In genomic region chr2:231433990-231434389, GRCh38 we compare ENCODE assay signal across 17 cellular contexts. TPM values are rescaled to one million over a fixed set of nuclear protein-coding genes. Genes with fewer than 3 reads are reported as not detected.
DNase-seq lines count a peak whose midpoint lies in the region; ATAC-seq and TF ChIP-seq lines count a peak whose summit lies in the region.
"Had no signal": no experiment of that assay in that cellular context is flagged by ENCODE, and none has a peak within 500 bp of the region (broad histone marks: within the 10 kb centered on the region; RNA-seq: fewer than 3 reads in every experiment).

No MANE protein-coding gene starts in this region.

- H3K27me3 Mint-ChIP-seq in activated CD4-positive, alpha-beta T cell treated with anti-CD3 and anti-CD28 coated beads for 36 hours, result peaks cover 3% of the 10 kb centered on the region
- H3K27me3 Mint-ChIP-seq in activated T-cell treated with anti-CD3 and anti-CD28 coated beads, Interleukin-2, amount 50 U/mL, for 72 hours (ENCODE audit: low read depth), result no peaks in the 10 kb centered on the region

- CTCF ChIA-PET in activated CD4-positive, alpha-beta T cell treated with anti-CD3 and anti-CD28 coated beads for 36 hours (lab: Charles Lee), result no interaction called here

- H3K79me2 ChIP-seq in ACC112 (ENCODE audit: control insufficient read depth, insufficient read depth, low read length, unreplicated experiment), result no peaks in the 10 kb centered on the region

- WGBS in sigmoid colon, 2 donors, result 87 to 92% methylated on average over 8 of the region's 8 CpGs

- no peak for TF ChIP-seq CTCF in sigmoid colon (IDR thresholded peaks at IDR 0.05)

- H3K4me1 ChIP-seq in ACC112 (ENCODE audit: control insufficient read depth, insufficient read depth, low read length, unreplicated experiment), result no peaks in the 10 kb centered on the region
- no peaks in the 10 kb centered on the region for H3K4me1 ChIP-seq in sigmoid colon
- H3K4me1 ChIP-seq: BLaER1 had no signal

- ATAC-seq in activated CD4-positive, alpha-beta T cell treated with anti-CD3 and anti-CD28 coated beads for 36 hours, result peak; percentile 99
- ATAC-seq in activated T-cell treated with anti-CD3 and anti-CD28 coated beads, Interleukin-2, amount 50 U/mL, for 72 hours (replicated peaks in 1 of 2), result peak; percentile 60 to 75

- H3K36me3 Mint-ChIP-seq in activated CD4-positive, alpha-beta T cell treated with anti-CD3 and anti-CD28 coated beads for 36 hours (ENCODE audit: low read depth), result peaks cover 6% of the 10 kb centered on the region
- H3K36me3 Mint-ChIP-seq in activated T-cell treated with anti-CD3 and anti-CD28 coated beads, Interleukin-2, amount 50 U/mL, for 72 hours (ENCODE audit: insufficient read depth in 2 of 2), result peaks cover 18 to 19% of the 10 kb centered on the region in 2 donors

- intact Hi-C loops in activated CD4-positive, alpha-beta T cell treated with anti-CD3 and anti-CD28 coated beads for 36 hours (cut with DNase I, micrococcal nuclease), result no loop called here
- intact Hi-C loops in sigmoid colon (cut with DNase I), result no loop called here

- DNase-seq in activated CD4-positive, alpha-beta T cell treated with anti-CD3 and anti-CD28 coated beads for 36 hours, result peak; percentile 26
- no peak for DNase-seq in activated CD4-positive, alpha-beta T cell treated with anti-CD3 and anti-CD28 coated beads, Interleukin-2, amount 50 U/mL, for 4 hours
- no peak for DNase-seq in activated T-cell treated with anti-CD3 and anti-CD28 coated beads, Interleukin-2, amount 50 U/mL, for 72 hours
- no peak for DNase-seq in activated T-cell treated with anti-CD3 and anti-CD28 coated beads, Interleukin-2, amount 50 U/mL, for 1 hour
- peak; percentile 9 for DNase-seq in sigmoid colon
- DNase-seq in GM03348 (ENCODE audit: low spot score), result no peak
- DNase-seq: AML-193; CD8-positive, alpha-beta memory T cell; DMS53; GF-D8; GM23248; H7 had no signal

- H3K4me3 Mint-ChIP-seq in activated CD4-positive, alpha-beta T cell treated with anti-CD3 and anti-CD28 coated beads for 36 hours, result no peak overlapping the region
- peak overlapping the region in 1 of 2 donors; percentile 36 for H3K4me3 Mint-ChIP-seq in activated T-cell treated with anti-CD3 and anti-CD28 coated beads, Interleukin-2, amount 50 U/mL, for 72 hours
- H3K4me3 Mint-ChIP-seq: CD8-positive, alpha-beta memory T cell had no signal

- no peak for TF ChIP-seq EP300 in sigmoid colon (IDR thresholded peaks at IDR 0.05)

- no peak overlapping the region for H3K4me3 ChIP-seq in ACC112 (ENCODE audit: low read depth, low read length)
- H3K4me3 ChIP-seq in sigmoid colon, result no peak overlapping the region
- H3K4me3 ChIP-seq: BLaER1, GM23248 had no signal

- H3K9me3 ChIP-seq in sigmoid colon, result peaks cover 0 to 4% (median 0%) of the 10 kb centered on the region in 4 donors

- no peaks in the 10 kb centered on the region for H3K36me3 ChIP-seq in ACC112 (ENCODE audit: insufficient read depth, low read length)
- no peaks in the 10 kb centered on the region for H3K36me3 ChIP-seq in sigmoid colon
- H3K36me3 ChIP-seq: BLaER1 had no signal

- no peak for TF ChIP-seq POLR2A in sigmoid colon (IDR thresholded peaks at IDR 0.05)

- H3K27ac Mint-ChIP-seq in activated CD4-positive, alpha-beta T cell treated with anti-CD3 and anti-CD28 coated beads for 36 hours, result no peak overlapping the region
- H3K27ac Mint-ChIP-seq in activated T-cell treated with anti-CD3 and anti-CD28 coated beads, Interleukin-2, amount 50 U/mL, for 72 hours, result no peak overlapping the region
- H3K27ac Mint-ChIP-seq: CD8-positive, alpha-beta memory T cell had no signal

- H2AFZ ChIP-seq in ACC112 (ENCODE audit: low read length, unreplicated experiment), result peak overlapping the region; percentile 55
- H2AFZ ChIP-seq: GM23248 had no signal

- H3K4me1 Mint-ChIP-seq in activated CD4-positive, alpha-beta T cell treated with anti-CD3 and anti-CD28 coated beads for 36 hours, result peaks cover 8% of the 10 kb centered on the region
- peaks cover 6% of the 10 kb centered on the region for H3K4me1 Mint-ChIP-seq in activated T-cell treated with anti-CD3 and anti-CD28 coated beads, Interleukin-2, amount 50 U/mL, for 72 hours (ENCODE audit: low read depth)

- POLR2A ChIA-PET in activated CD4-positive, alpha-beta T cell treated with anti-CD3 and anti-CD28 coated beads for 36 hours (lab: Charles Lee), result no interaction called here

- H3K27me3 ChIP-seq in ACC112 (ENCODE audit: insufficient read depth, low read length) (no peaks in the 10 kb centered on the region), sigmoid colon (no peaks in the 10 kb centered on the region)
- H3K27me3 ChIP-seq: BLaER1 had no signal

- H3K27ac ChIP-seq in ACC112 (ENCODE audit: low read depth, low read length) (no peak overlapping the region), sigmoid colon (no peak overlapping the region)
- H3K27ac ChIP-seq: 22Rv1, BLaER1, GM23248, HL-60 had no signal

- peaks cover 19% of the 10 kb centered on the region for H3K9me3 Mint-ChIP-seq in activated CD4-positive, alpha-beta T cell treated with anti-CD3 and anti-CD28 coated beads for 36 hours (ENCODE audit: low read depth)
- H3K9me3 Mint-ChIP-seq in activated T-cell treated with anti-CD3 and anti-CD28 coated beads, Interleukin-2, amount 50 U/mL, for 72 hours, result peaks cover 17 to 19% of the 10 kb centered on the region in 2 donors

RNA-seq across cellular contexts. Expression of gene NCL, which starts 30.3 kb away (rescaled TPM):
- total RNA-seq in activated CD4-positive, alpha-beta T cell treated with anti-CD3 and anti-CD28 coated beads for 36 hours, result 1,000 to 10,000 TPM; 1,311 to 1,332 TPM
- 100 to 1,000 TPM; 501 to 656 TPM for total RNA-seq in activated T-cell treated with anti-CD3 and anti-CD28 coated beads, Interleukin-2, amount 50 U/mL, for 72 hours
- total RNA-seq in sigmoid colon, result 100 to 1,000 TPM; 100 to 227 (median 126) TPM
- 100 to 1,000 TPM in 2 of 3 donors, 10 to 100 TPM in 1; 82.1 to 273 (median 112) TPM for polyA plus RNA-seq in sigmoid colon

RNA-seq across cellular contexts. Expression of gene B3GNT7, which starts 38.5 kb away (rescaled TPM):
- not detected for total RNA-seq in activated CD4-positive, alpha-beta T cell treated with anti-CD3 and anti-CD28 coated beads for 36 hours
- total RNA-seq in activated T-cell treated with anti-CD3 and anti-CD28 coated beads, Interleukin-2, amount 50 U/mL, for 72 hours, result under 1 TPM; 0.34 to 0.76 TPM
- 1 to 10 TPM; 2.9 to 5.0 (median 3.5) TPM for total RNA-seq in sigmoid colon
- 10 to 100 TPM; 11.6 to 40.9 (median 12.0) TPM for polyA plus RNA-seq in sigmoid colon
- total RNA-seq: A673, GM23248 had no signal
- polyA plus RNA-seq: GM23248 had no signal

Comparison
In these comparisons a context has a peak if more than half of its experiments do, and no peak if none do; other contexts are left out.
1. DNase-seq: peak in activated CD4-positive, alpha-beta T cell treated with anti-CD3 and anti-CD28 coated beads for 36 hours (single experiment) and sigmoid colon (single experiment); none in activated CD4-positive, alpha-beta T cell treated with anti-CD3 and anti-CD28 coated beads, Interleukin-2, amount 50 U/mL, for 4 hours (0 of 2), activated T-cell treated with anti-CD3 and anti-CD28 coated beads, Interleukin-2, amount 50 U/mL, for 72 hours (0 of 2), activated T-cell treated with anti-CD3 and anti-CD28 coated beads, Interleukin-2, amount 50 U/mL, for 1 hour (single experiment) and GM03348 (single experiment).